Comparison of ENCODE assay signal across 8 cellular contexts in the genomic region with DNA sequence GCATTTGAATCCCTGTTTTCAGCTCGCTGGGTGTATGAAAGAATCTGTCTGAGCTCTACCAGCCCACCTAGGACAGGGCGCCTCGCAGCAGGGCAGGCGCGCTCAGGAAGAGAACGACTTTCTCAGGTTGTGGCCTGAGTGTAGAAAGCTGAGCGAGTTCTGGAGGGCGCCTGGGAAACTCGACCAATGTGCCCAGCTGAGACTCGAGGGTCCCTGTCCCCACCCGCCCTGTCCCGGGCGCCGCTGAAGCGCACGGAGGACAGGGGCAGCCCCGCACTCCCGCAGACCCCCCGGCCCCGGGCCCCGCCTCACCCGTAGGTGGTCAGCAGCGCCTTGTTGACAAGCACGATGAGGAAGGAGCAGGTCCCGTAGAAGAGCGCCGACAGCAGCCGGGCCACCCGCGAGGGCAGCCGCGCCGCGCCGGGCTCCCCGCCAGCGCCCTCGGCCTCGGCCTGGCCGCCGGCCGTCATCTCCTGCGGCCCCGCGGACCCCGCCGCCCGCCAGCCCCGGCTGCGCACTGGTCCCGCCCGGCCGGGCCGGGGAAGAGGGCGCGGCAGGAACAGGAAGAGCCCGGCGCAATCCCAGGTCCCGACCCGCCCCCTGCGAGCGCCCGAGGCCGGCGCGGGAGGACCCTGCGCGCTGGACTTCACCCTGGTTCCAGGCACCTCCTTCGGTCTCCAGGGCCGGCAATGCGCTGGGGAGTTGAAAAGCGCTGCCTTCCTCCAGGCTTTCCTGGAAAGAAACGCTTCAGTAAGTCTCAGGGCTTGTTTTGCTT. TPM values are rescaled to one million over a fixed set of nuclear protein-coding genes. Genes with fewer than 3 reads are reported as not detected.
DNase-seq lines count a peak whose midpoint lies in the region; ATAC-seq and TF ChIP-seq lines count a peak whose summit lies in the region.

TSS of gene SLC35D2 (minus strand) at position 547 of the 775 bp plus-strand sequence. CDS start at position 470, 77 bp downstream.

- TF ChIP-seq CTCF in fibroblast of pulmonary artery (IDR thresholded peaks at IDR 0.05; ENCODE audit: low read length, missing control alignments): no peak
- TF ChIP-seq CTCF in upper lobe of left lung (IDR thresholded peaks at IDR 0.05): no peak

- TF ChIP-seq EP300 in upper lobe of left lung (IDR thresholded peaks at IDR 0.05): no peak

- H3K4me1 ChIP-seq in muscle layer of colon (ENCODE audit: insufficient read depth, low read length) (peaks cover 7% of the 10 kb centered on the region), upper lobe of left lung (peaks cover 16 to 26% (median 21%) of the 10 kb centered on the region in 4 donors)

- H3K9ac ChIP-seq in muscle layer of colon (ENCODE audit: low read length): peak within 1 kb of the TSS; percentile 77

- H3K4me3 Mint-ChIP-seq in activated T-helper 2 cell treated with anti-CD3 and anti-CD28 coated beads, Interferon-gamma antibody, Interleukin-2, Interleukin-4, amounts not matched to agents 10 μg/mL and 5 μg/mL and 100 μg/mL, durations not matched to agents 14 hours and 24 hours and 36 hours (ENCODE audit: low read depth): peak within 1 kb of the TSS; percentile 76

- ATAC-seq in upper lobe of left lung (ENCODE audit: low FRiP score in 2 of 2) (peak; percentile 86 to 97), HG03565 (IDR thresholded peaks at IDR 0.05; ENCODE audit: unreplicated experiment) (no peak)

- H3K9me3 ChIP-seq in muscle layer of colon (ENCODE audit: low read length): no peaks in the 10 kb centered on the region
- H3K9me3 ChIP-seq in upper lobe of left lung: no peaks in the 10 kb centered on the region

- peaks cover 14% of the 10 kb centered on the region for H3K4me1 Mint-ChIP-seq in activated T-helper 2 cell treated with anti-CD3 and anti-CD28 coated beads, Interferon-gamma antibody, Interleukin-2, Interleukin-4, amounts not matched to agents 10 μg/mL and 5 μg/mL and 100 μg/mL, durations not matched to agents 14 hours and 24 hours and 36 hours (ENCODE audit: low read depth)

- H3K9me3 Mint-ChIP-seq in activated T-helper 2 cell treated with anti-CD3 and anti-CD28 coated beads, Interferon-gamma antibody, Interleukin-2, Interleukin-4, amounts not matched to agents 10 μg/mL and 5 μg/mL and 100 μg/mL, durations not matched to agents 14 hours and 24 hours and 36 hours: no peaks in the 10 kb centered on the region

- peak; percentile 62 for DNase-seq in DMS 273 (lab: John Stamatoyannopoulos, UW; ENCODE audit: unreplicated experiment)
- no peak for DNase-seq in DMS 273 treated with DMSO at 0.1 percent for 48 hours (lab: John Stamatoyannopoulos, UW)
- DNase-seq in HuH-7 (ENCODE audit: low spot score): peak; percentile 76
- no peak for DNase-seq in activated T-helper 2 cell treated with anti-CD3 and anti-CD28 coated beads, Interferon-gamma antibody, Interleukin-2, Interleukin-4, amounts not matched to agents 10 μg/mL and 5 μg/mL and 100 μg/mL, durations not matched to agents 14 hours and 24 hours and 36 hours (ENCODE audit: low spot score)
- peak; percentile 56 for DNase-seq in fibroblast of pulmonary artery (ENCODE audit: low read depth)
- DNase-seq in upper lobe of left lung: peak; percentile 73 to 93

- H3K27me3 Mint-ChIP-seq in activated T-helper 2 cell treated with anti-CD3 and anti-CD28 coated beads, Interferon-gamma antibody, Interleukin-2, Interleukin-4, amounts not matched to agents 10 μg/mL and 5 μg/mL and 100 μg/mL, durations not matched to agents 14 hours and 24 hours and 36 hours (ENCODE audit: low read depth): no peaks in the 10 kb centered on the region

- H3K36me3 ChIP-seq in muscle layer of colon (ENCODE audit: insufficient read depth, low read length) (no peaks in the 10 kb centered on the region), upper lobe of left lung (no peaks in the 10 kb centered on the region)

- no peaks in the 10 kb centered on the region for H3K27me3 ChIP-seq in muscle layer of colon (ENCODE audit: control insufficient read depth in 1 of 2, insufficient read depth in 2 of 2, low read length in 2 of 2)
- H3K27me3 ChIP-seq in upper lobe of left lung: no peaks in the 10 kb centered on the region

- H3K27ac Mint-ChIP-seq in activated T-helper 2 cell treated with anti-CD3 and anti-CD28 coated beads, Interferon-gamma antibody, Interleukin-2, Interleukin-4, amounts not matched to agents 10 μg/mL and 5 μg/mL and 100 μg/mL, durations not matched to agents 14 hours and 24 hours and 36 hours: no peak within 1 kb of the TSS

- WGBS in upper lobe of left lung, 2 donors: 0% methylated on average over 14 to 54 of the region's 73 CpGs

- H3K27ac ChIP-seq in muscle layer of colon (ENCODE audit: low read depth, low read length) (peak within 1 kb of the TSS; percentile 82), upper lobe of left lung (peak within 1 kb of the TSS; percentile 78 to 91 (median 88))

- H3K4me3 ChIP-seq in fibroblast of pulmonary artery (replicated peaks; ENCODE audit: low read depth, low read length) (peak within 1 kb of the TSS; percentile 70), muscle layer of colon (ENCODE audit: low read depth in 1 of 2, low read length in 2 of 2) (peak within 1 kb of the TSS; percentile 66 to 68), upper lobe of left lung (peak within 1 kb of the TSS; percentile 76 to 84 (median 81))

- intact Hi-C loops in activated T-helper 2 cell treated with anti-CD3 and anti-CD28 coated beads, Interferon-gamma antibody, Interleukin-2, Interleukin-4, amounts not matched to agents 10 μg/mL and 5 μg/mL and 100 μg/mL, durations not matched to agents 14 hours and 24 hours and 36 hours (cut with micrococcal nuclease): loop anchor here (5.0 kb wide), 1 partner anchor 34 kb away; the partner anchor contains the start of gene ZNF367

- peak in 1 of 4 donors; percentile 58 for TF ChIP-seq POLR2A in upper lobe of left lung (IDR thresholded peaks at IDR 0.05)

- peaks cover 52% of the 10 kb centered on the region for H3K36me3 Mint-ChIP-seq in activated T-helper 2 cell treated with anti-CD3 and anti-CD28 coated beads, Interferon-gamma antibody, Interleukin-2, Interleukin-4, amounts not matched to agents 10 μg/mL and 5 μg/mL and 100 μg/mL, durations not matched to agents 14 hours and 24 hours and 36 hours (ENCODE audit: low read depth)

RNA-seq across cellular contexts. Expression of gene SLC35D2, which starts in this region (rescaled TPM):
- total RNA-seq in activated T-helper 2 cell treated with anti-CD3 and anti-CD28 coated beads, Interferon-gamma antibody, Interleukin-2, Interleukin-4, amounts not matched to agents 10 μg/mL and 5 μg/mL and 100 μg/mL, durations not matched to agents 14 hours and 24 hours and 36 hours: 7.0 and 8.0 TPM in 2 replicates
- total RNA-seq in upper lobe of left lung: 10 to 100 TPM; 24.5 to 36.7 (median 29.0) TPM

Comparison
In these comparisons a context has a peak if more than half of its experiments do, and no peak if none do; other contexts are left out.
1. DNase-seq: peak in DMS 273 (single experiment), HuH-7 (single experiment), fibroblast of pulmonary artery (single experiment) and upper lobe of left lung (2 of 2); none in DMS 273 treated with DMSO at 0.1 percent for 48 hours (single experiment) and activated T-helper 2 cell treated with anti-CD3 and anti-CD28 coated beads, Interferon-gamma antibody, Interleukin-2, Interleukin-4, amounts not matched to agents 10 μg/mL and 5 μg/mL and 100 μg/mL, durations not matched to agents 14 hours and 24 hours and 36 hours (single experiment).
2. Peak in every context shown above with its lines, with median percentiles within 50 percentile points of each other: H3K4me3 ChIP-seq.